In genomic region chr9:18978188-18978587, GRCh38 we compare ENCODE assay signal across 10 cellular contexts. TPM values are rescaled to one million over a fixed set of nuclear protein-coding genes. Genes with fewer than 3 reads are reported as not detected.
"Had no signal": no experiment of that assay in that cellular context is flagged by ENCODE, and none has a peak within 500 bp of the region (broad histone marks: within the 10 kb centered on the region; RNA-seq: fewer than 3 reads in every experiment).

No MANE protein-coding gene starts in this region.

- ATAC-seq: GM23338 had no signal

- DNase-seq: H9, HCEC 1CT, HFFc6, KBM-7 had no signal

- H3K4me3 ChIP-seq: GM23338 had no signal

- FAIRE-seq: H1, H54, HTR-8/SVneo had no signal

- H3K4me2 ChIP-seq: GM23338 had no signal

- H2AFZ ChIP-seq: GM23338 had no signal

RNA-seq across cellular contexts. Expression of gene SAXO1, which starts 54.8 kb away (rescaled TPM):
- total RNA-seq: GM23338, HFFc6, HT-29 had no signal
- polyA plus RNA-seq: IgD-negative memory B cell had no signal
